In the genomic region with DNA sequence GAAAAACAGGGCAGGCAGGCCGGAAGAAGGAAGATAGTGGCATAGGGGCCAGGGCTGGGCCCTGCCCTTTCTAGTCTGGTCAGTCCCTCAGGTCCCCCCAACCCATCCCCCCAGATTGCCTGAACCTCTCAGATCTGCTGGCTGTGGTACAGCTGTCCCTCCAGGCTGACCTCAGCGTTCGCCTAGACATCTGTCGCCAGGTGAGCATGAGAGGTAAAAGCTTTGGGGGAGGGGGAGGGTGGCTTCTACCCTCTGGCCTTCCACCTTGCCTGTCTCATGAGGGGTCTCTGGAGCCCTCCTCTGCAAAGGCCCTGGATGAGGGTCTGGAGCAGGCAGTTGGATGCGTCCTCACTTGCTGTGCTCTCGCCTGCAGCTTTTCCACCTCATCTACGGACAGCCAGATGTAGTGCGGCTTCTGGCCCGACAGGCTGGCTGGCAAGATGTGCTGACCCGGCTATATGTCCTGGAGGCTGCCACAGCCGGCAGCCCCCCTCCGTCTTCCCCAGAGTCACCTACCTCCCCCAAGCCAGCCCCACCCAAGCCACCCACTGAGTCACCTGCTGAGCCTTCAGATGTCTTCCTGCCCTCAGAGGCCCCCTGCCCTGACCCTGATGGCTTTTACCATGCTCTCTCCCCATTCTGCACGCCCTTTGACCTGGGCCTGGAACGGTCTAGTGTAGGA, we compare ENCODE assay signal across 15 cellular contexts.
"Had no signal": no experiment of that assay in that cellular context is flagged by ENCODE, and none has a peak within 500 bp of the region (broad histone marks: within the 10 kb centered on the region; RNA-seq: fewer than 3 reads in every experiment).

No MANE protein-coding gene starts in this region.

- DNase-seq: activated CD4-positive, alpha-beta T cell treated with anti-CD3 and anti-CD28 coated beads, Interleukin-2, amount 10 ng/mL, durations not matched to agents 7 days and 5 days; activated gamma-delta T cell treated with Interleukin-2 at 50 U/mL for 16 hours; activated naive CD8-positive, alpha-beta T cell treated with anti-CD3 and anti-CD28 coated beads, Interleukin-2, amount 10 ng/mL, durations not matched to agents 7 days and 5 days; colonic mucosa; islet precursor cell; sigmoid colon; stimulated activated CD4-positive, alpha-beta T cell treated with anti-CD3 and anti-CD28 coated beads, Interleukin-12 subunit alpha, Interleukin-12 subunit beta, amount 100 ng/mL, for 4 hours; testis had no signal

- H3K27me3 Mint-ChIP-seq: activated CD4-positive, alpha-beta T cell treated with anti-CD3 and anti-CD28 coated beads, Interleukin-2, amount 10 ng/mL, durations not matched to agents 7 days and 5 days; activated naive CD8-positive, alpha-beta T cell treated with anti-CD3 and anti-CD28 coated beads, Interleukin-2, amount 10 ng/mL, durations not matched to agents 7 days and 5 days; stimulated activated naive CD8-positive, alpha-beta T cell treated with anti-CD3 and anti-CD28 coated beads, Interleukin-15, Interleukin-2, amounts not matched to agents 100 ng/mL and 50 ng/mL, for 24 hours had no signal

- FAIRE-seq: frontal cortex had no signal

- H3K27ac Mint-ChIP-seq: activated CD4-positive, alpha-beta T cell treated with anti-CD3 and anti-CD28 coated beads, Interleukin-2, amount 10 ng/mL, durations not matched to agents 7 days and 5 days; activated naive CD8-positive, alpha-beta T cell treated with anti-CD3 and anti-CD28 coated beads, Interleukin-2, amount 10 ng/mL, durations not matched to agents 7 days and 5 days; stimulated activated naive CD8-positive, alpha-beta T cell treated with anti-CD3 and anti-CD28 coated beads, Interleukin-15, Interleukin-2, amounts not matched to agents 100 ng/mL and 50 ng/mL, for 24 hours; WTC11 had no signal

- H3K4me3 Mint-ChIP-seq: activated CD4-positive, alpha-beta T cell treated with anti-CD3 and anti-CD28 coated beads, Interleukin-2, amount 10 ng/mL, durations not matched to agents 7 days and 5 days; activated naive CD8-positive, alpha-beta T cell treated with anti-CD3 and anti-CD28 coated beads, Interleukin-2, amount 10 ng/mL, durations not matched to agents 7 days and 5 days; stimulated activated naive CD8-positive, alpha-beta T cell treated with anti-CD3 and anti-CD28 coated beads, Interleukin-15, Interleukin-2, amounts not matched to agents 100 ng/mL and 50 ng/mL, for 24 hours; WTC11 had no signal

- H3K4me1 ChIP-seq: ascending aorta, colonic mucosa, prostate gland, sigmoid colon, testis had no signal

- H3K4me3 ChIP-seq: ascending aorta, colonic mucosa, heart right ventricle, prostate gland, sigmoid colon, SK-N-MC, testis had no signal

- H3K27me3 ChIP-seq: ascending aorta, colonic mucosa, heart right ventricle, sigmoid colon, testis had no signal

- H3K27ac ChIP-seq: ascending aorta, colonic mucosa, heart right ventricle, prostate gland, sigmoid colon, SK-N-MC, testis had no signal

- H3K9me3 Mint-ChIP-seq: activated CD4-positive, alpha-beta T cell treated with anti-CD3 and anti-CD28 coated beads, Interleukin-2, amount 10 ng/mL, durations not matched to agents 7 days and 5 days; activated naive CD8-positive, alpha-beta T cell treated with anti-CD3 and anti-CD28 coated beads, Interleukin-2, amount 10 ng/mL, durations not matched to agents 7 days and 5 days; stimulated activated naive CD8-positive, alpha-beta T cell treated with anti-CD3 and anti-CD28 coated beads, Interleukin-15, Interleukin-2, amounts not matched to agents 100 ng/mL and 50 ng/mL, for 24 hours; WTC11 had no signal

- H3K9me3 ChIP-seq: ascending aorta, colonic mucosa, heart right ventricle, prostate gland, sigmoid colon, testis had no signal
